23 cellular contexts compared by ENCODE assay signal in the genomic region with DNA sequence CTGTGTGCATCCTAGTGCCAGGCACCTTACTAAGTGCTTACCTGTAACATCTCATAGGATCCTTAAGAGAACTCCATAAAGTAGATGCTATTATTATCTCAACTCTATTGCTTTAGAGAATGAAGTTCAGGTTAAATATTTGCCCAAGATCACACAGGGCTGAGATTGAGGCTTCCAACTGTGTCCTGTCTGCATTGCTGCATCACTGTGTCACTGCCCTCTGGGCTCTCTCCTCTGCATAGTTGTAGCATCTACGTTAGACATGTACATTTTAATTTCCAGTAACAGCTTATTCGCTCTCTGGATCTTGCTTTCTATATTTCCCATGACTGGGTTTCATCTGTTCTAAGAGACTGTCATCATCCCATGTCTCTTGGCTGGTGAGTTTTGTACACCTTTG.
"Had no signal": no experiment of that assay in that cellular context is flagged by ENCODE, and none has a peak within 500 bp of the region (broad histone marks: within the 10 kb centered on the region; RNA-seq: fewer than 3 reads in every experiment).

No MANE protein-coding gene starts in this region.

- H3K36me3 Mint-ChIP-seq: stimulated activated memory B cell treated with anti-CD40 and anti-IgM and Interleukin-4, amounts not matched to agents 10 μg/mL and 1 μg/mL and 100 μg/mL, for 72 hours had no signal

- H3K4me1 ChIP-seq: colonic mucosa, gastrocnemius medialis, heart right ventricle, pancreas, prostate gland, spleen, testis, tibial nerve had no signal

- H3K4me3 ChIP-seq: colonic mucosa, gastrocnemius medialis, heart right ventricle, pancreas, prostate gland, spleen, testis, tibial nerve had no signal

- H3K36me3 ChIP-seq: colonic mucosa, gastrocnemius medialis, heart right ventricle, pancreas, prostate gland, spleen, tibial nerve had no signal

- H3K27ac ChIP-seq: colonic mucosa, gastrocnemius medialis, heart right ventricle, pancreas, prostate gland, spleen, testis, tibial nerve had no signal

- DNase-seq: caudate nucleus; colonic mucosa; dermis blood vessel endothelial cell; gastrocnemius medialis; heart right ventricle; islet precursor cell; midbrain; naive B cell; occipital lobe; pancreas; spleen; stimulated activated CD4-positive, alpha-beta T cell treated with anti-CD3 and anti-CD28 coated beads, Interleukin-15, amount 100 ng/mL, for 24 hours; stimulated activated CD4-positive, alpha-beta T cell treated with anti-CD3 and anti-CD28 coated beads, Interleukin-1b, Interleukin-23, amount 100 ng/mL, for 48 hours; stimulated activated CD4-positive, alpha-beta T cell treated with anti-CD3 and anti-CD28 coated beads, Interleukin-4, amount 100 ng/mL, for 24 hours; testis had no signal

- H3K9me3 ChIP-seq: colonic mucosa, gastrocnemius medialis, pancreas, prostate gland, testis had no signal

- H3K27me3 ChIP-seq: colonic mucosa, gastrocnemius medialis, heart right ventricle, pancreas, spleen, testis, tibial nerve had no signal

- ATAC-seq: esophagus mucosa; gastrocnemius medialis; heart right ventricle; left lobe of liver; pancreas; sciatic nerve; stimulated activated memory B cell treated with anti-CD40 and anti-IgM and Interleukin-4, amounts not matched to agents 10 μg/mL and 1 μg/mL and 100 μg/mL, for 72 hours had no signal

- H3K27ac Mint-ChIP-seq: naive B cell; nephron; stimulated activated memory B cell treated with anti-CD40 and anti-IgM and Interleukin-4, amounts not matched to agents 10 μg/mL and 1 μg/mL and 100 μg/mL, for 72 hours; stimulated activated naive CD8-positive, alpha-beta T cell treated with anti-CD3 and anti-CD28 coated beads, Interleukin-15, Interleukin-2, amounts not matched to agents 100 ng/mL and 50 ng/mL, for 24 hours had no signal

- H3K4me1 Mint-ChIP-seq: naive B cell; nephron; stimulated activated memory B cell treated with anti-CD40 and anti-IgM and Interleukin-4, amounts not matched to agents 10 μg/mL and 1 μg/mL and 100 μg/mL, for 72 hours had no signal

- H3K4me3 Mint-ChIP-seq: naive B cell; nephron; stimulated activated memory B cell treated with anti-CD40 and anti-IgM and Interleukin-4, amounts not matched to agents 10 μg/mL and 1 μg/mL and 100 μg/mL, for 72 hours; stimulated activated naive CD8-positive, alpha-beta T cell treated with anti-CD3 and anti-CD28 coated beads, Interleukin-15, Interleukin-2, amounts not matched to agents 100 ng/mL and 50 ng/mL, for 24 hours had no signal
